In genomic region chr18:8967573-8967972, GRCh38 we compare ENCODE assay signal across 17 cellular contexts.
"Had no signal": no experiment of that assay in that cellular context is flagged by ENCODE, and none has a peak within 500 bp of the region (broad histone marks: within the 10 kb centered on the region; RNA-seq: fewer than 3 reads in every experiment).

No MANE protein-coding gene starts in this region.

- H3K36me3 Mint-ChIP-seq: activated CD4-positive, alpha-beta memory T cell treated with anti-CD3 and anti-CD28 coated beads for 36 hours; activated naive CD8-positive, alpha-beta T cell had no signal

- H3K27me3 Mint-ChIP-seq: activated naive CD8-positive, alpha-beta T cell had no signal

- ATAC-seq: left ventricle myocardium superior; mucosa of descending colon; psoas muscle; right cardiac atrium; stimulated activated naive CD8-positive, alpha-beta T cell treated with anti-CD3 and anti-CD28 coated beads, Interleukin-15, Interleukin-2, amounts not matched to agents 100 U/mL and 50 U/mL, for 24 hours had no signal

- H3K27ac Mint-ChIP-seq: activated CD4-positive, alpha-beta memory T cell treated with anti-CD3 and anti-CD28 coated beads for 36 hours; activated naive CD8-positive, alpha-beta T cell; neural progenitor cell had no signal

- H3K4me3 ChIP-seq: dorsolateral prefrontal cortex, mucosa of descending colon, neural progenitor cell, psoas muscle, transverse colon, uterus had no signal

- H3K4me3 Mint-ChIP-seq: activated CD4-positive, alpha-beta memory T cell treated with anti-CD3 and anti-CD28 coated beads for 36 hours; activated naive CD8-positive, alpha-beta T cell; neural progenitor cell had no signal

- H3K9me3 Mint-ChIP-seq: activated CD4-positive, alpha-beta memory T cell treated with anti-CD3 and anti-CD28 coated beads for 36 hours; naive B cell had no signal

- DNase-seq: activated CD4-positive, alpha-beta memory T cell treated with anti-CD3 and anti-CD28 coated beads for 36 hours; activated T-cell treated with anti-CD3 and anti-CD28 coated beads for 4 hours; amniotic stem cell; dorsolateral prefrontal cortex; left ventricle myocardium superior; mucosa of descending colon; psoas muscle; right cardiac atrium; stimulated activated CD4-positive, alpha-beta T cell treated with anti-CD3 and anti-CD28 coated beads, Interleukin-2, amount 100 ng/mL, for 24 hours; stimulated activated naive CD8-positive, alpha-beta T cell treated with anti-CD3 and anti-CD28 coated beads, Interleukin-15, Interleukin-2, amounts not matched to agents 100 U/mL and 50 U/mL, for 24 hours; substantia nigra; transverse colon; uterus; WERI-Rb-1 had no signal
